In genomic region chr10:21889477-21890275, GRCh38 we compare ENCODE assay signal across 25 cellular contexts.
A peak's percentile ranks its signal among the peaks of the same experiment; 100 is the strongest.
DNase-seq lines count a peak whose midpoint lies in the region; ATAC-seq and TF ChIP-seq lines count a peak whose summit lies in the region.
"Had no signal": no experiment of that assay in that cellular context is flagged by ENCODE, and none has a peak within 500 bp of the region (broad histone marks: within the 10 kb centered on the region; RNA-seq: fewer than 3 reads in every experiment).

No MANE protein-coding gene starts in this region.

- peaks cover 2% of the 10 kb centered on the region for H3K9me3 ChIP-seq in DND-41 (ENCODE audit: insufficient read depth, low read length, severe bottlenecking)
- no peaks in the 10 kb centered on the region; the same call in 1 of the 2 replicates for H3K9me3 ChIP-seq in SK-N-SH
- H3K9me3 ChIP-seq in suprapubic skin: peaks cover 10% of the 10 kb centered on the region
- H3K9me3 ChIP-seq: gastrocnemius medialis, SJSA1, testis had no signal

- H3K9ac ChIP-seq in DND-41 (ENCODE audit: low read depth, low read length): no peak overlapping the region
- no peak overlapping the region for H3K9ac ChIP-seq in SK-N-SH

- CTCF ChIA-PET in SK-N-SH (lab: Yijun Ruan, JAX): interaction anchor here (0.6 kb wide), 1 partner anchor 359 kb away, joined by 3 read pairs; no protein-coding TSS in a partner anchor

- H2AFZ ChIP-seq in DND-41 (ENCODE audit: low read depth, low read length): no peak overlapping the region
- H2AFZ ChIP-seq in SK-N-SH (ENCODE audit: low read depth): no peak overlapping the region

- no peaks in the 10 kb centered on the region for H3F3A ChIP-seq in SK-N-SH (replicated peaks; ENCODE audit: insufficient read depth)

- ATAC-seq in DND-41 (ENCODE audit: insufficient read depth, low read depth): no peak
- ATAC-seq in GM18867 (IDR thresholded peaks at IDR 0.05; ENCODE audit: unreplicated experiment): peak; percentile 33
- peak; percentile 33 for ATAC-seq in HG03354 (IDR thresholded peaks at IDR 0.05; ENCODE audit: poor library complexity, severe bottlenecking, unreplicated experiment)
- ATAC-seq: gastrocnemius medialis, left ventricle myocardium superior had no signal

- H4K20me1 ChIP-seq in DND-41 (ENCODE audit: insufficient read depth, low read length): no peaks in the 10 kb centered on the region
- no peaks in the 10 kb centered on the region for H4K20me1 ChIP-seq in SK-N-SH (ENCODE audit: insufficient read depth)

- H3K36me3 ChIP-seq in DND-41 (ENCODE audit: insufficient read depth, low read length) (no peaks in the 10 kb centered on the region), SK-N-SH (replicated peaks in 1 of 2; ENCODE audit: control insufficient read depth in 1 of 2, insufficient read depth in 2 of 2, low read length in 1 of 2) (peaks cover 0 to 13% of the 10 kb centered on the region in 2 experiments), suprapubic skin (peaks cover 7% of the 10 kb centered on the region)
- H3K36me3 ChIP-seq: gastrocnemius medialis, right atrium auricular region, SJSA1, uterus had no signal

- H3K79me2 ChIP-seq in DND-41 (ENCODE audit: insufficient read depth, low read length) (no peaks in the 10 kb centered on the region), SK-N-SH (ENCODE audit: insufficient read depth) (no peaks in the 10 kb centered on the region)

- TF ChIP-seq POLR2A in suprapubic skin (IDR thresholded peaks at IDR 0.05): no peak

- no peak overlapping the region for H3K27ac ChIP-seq in DND-41 (ENCODE audit: low read length)
- no peak overlapping the region for H3K27ac ChIP-seq in SK-N-SH (ENCODE audit: low read depth in 2 of 2, low read length in 1 of 2)
- H3K27ac ChIP-seq in suprapubic skin: no peak overlapping the region
- H3K27ac ChIP-seq: gastrocnemius medialis, right atrium auricular region, SJSA1, spleen, testis, uterus had no signal

- H3K4me1 ChIP-seq in DND-41 (ENCODE audit: insufficient read depth, low read length) (peaks cover 20% of the 10 kb centered on the region), SK-N-SH (ENCODE audit: control insufficient read depth in 1 of 2, insufficient read depth in 2 of 2, low read depth in 1 of 2, low read length in 1 of 2) (no peaks in the 10 kb centered on the region), suprapubic skin (no peaks in the 10 kb centered on the region)
- H3K4me1 ChIP-seq: gastrocnemius medialis, right atrium auricular region, SJSA1, testis, uterus had no signal

- no peak for TF ChIP-seq RAD21 in SK-N-SH (IDR thresholded peaks at IDR 0.05; ENCODE audit: low read length)

- TF ChIP-seq CTCF in DND-41 (IDR thresholded peaks at IDR 0.05; ENCODE audit: borderline replicate concordance, extremely low read depth, low read length, poor library complexity, severe bottlenecking) (no peak), chondrocyte (IDR thresholded peaks at IDR 0.05) (no peak), SK-N-SH (IDR thresholded peaks at IDR 0.05) (no peak), suprapubic skin (IDR thresholded peaks at IDR 0.05) (no peak)

- peak overlapping the region; percentile 34 for H3K27ac Mint-ChIP-seq in chondrocyte (ENCODE audit: unreplicated experiment)
- H3K27ac Mint-ChIP-seq: activated naive CD4-positive, alpha-beta T cell treated with anti-CD3 and anti-CD28 coated beads for 36 hours; mesothelial cell of epicardium had no signal

- peaks cover 4% of the 10 kb centered on the region for H3K4me1 Mint-ChIP-seq in chondrocyte (ENCODE audit: low read depth)
- H3K4me1 Mint-ChIP-seq: mesothelial cell of epicardium had no signal

- peaks cover 57% of the 10 kb centered on the region for H3K9me3 Mint-ChIP-seq in chondrocyte (ENCODE audit: low read depth)

- WGBS in SK-N-SH (ENCODE audit: low lambda C conversion rate): 96% methylated on average over 2 of the region's 2 CpGs
- 89% methylated on average over 2 of the region's 2 CpGs for WGBS in suprapubic skin

- H3K4me3 ChIP-seq in DND-41 (ENCODE audit: low read depth in 1 of 2, low read length in 2 of 2) (no peak overlapping the region), SK-N-SH (ENCODE audit: low read depth in 2 of 2, low read length in 1 of 2) (no peak overlapping the region), suprapubic skin (no peak overlapping the region)
- H3K4me3 ChIP-seq: gastrocnemius medialis, right atrium auricular region, SJSA1, spleen, testis, uterus had no signal

- H3K4me3 Mint-ChIP-seq in chondrocyte (ENCODE audit: unreplicated experiment): no peak overlapping the region
- H3K4me3 Mint-ChIP-seq: activated naive CD4-positive, alpha-beta T cell treated with anti-CD3 and anti-CD28 coated beads for 36 hours; mesothelial cell of epicardium had no signal

- H3K27me3 ChIP-seq in DND-41 (ENCODE audit: insufficient read depth, low read length, poor library complexity): no peaks in the 10 kb centered on the region
- no peaks in the 10 kb centered on the region for H3K27me3 ChIP-seq in SK-N-SH (ENCODE audit: insufficient read depth)
- H3K27me3 ChIP-seq in suprapubic skin: no peaks in the 10 kb centered on the region
- H3K27me3 ChIP-seq: gastrocnemius medialis, right atrium auricular region, SJSA1, spleen, testis, uterus had no signal

- H3K27me3 Mint-ChIP-seq in chondrocyte (ENCODE audit: low read depth): no peaks in the 10 kb centered on the region
- H3K27me3 Mint-ChIP-seq: naive thymus-derived CD8-positive, alpha-beta T cell had no signal

- no peaks in the 10 kb centered on the region for H3K9me2 ChIP-seq in SK-N-SH

- H3K36me3 Mint-ChIP-seq in chondrocyte (ENCODE audit: low read depth): peaks cover 39% of the 10 kb centered on the region

- H3K4me2 ChIP-seq in DND-41 (ENCODE audit: insufficient read depth, low read length) (peak overlapping the region; percentile 41; the same call in 1 of the 2 replicates), SK-N-SH (no peak overlapping the region)

- DNase-seq in DND-41 (no peak), chondrocyte (ENCODE audit: low spot score) (no peak), NCI-H2081 treated with DMSO at 0.1 percent for 48 hours (lab: John Stamatoyannopoulos, UW) (no peak), SK-N-SH (no peak), H4 (ENCODE audit: low spot score) (no peak), suprapubic skin (ENCODE audit: low spot score in 2 of 2) (no peak)
- DNase-seq: activated T-cell treated with anti-CD3 and anti-CD28 coated beads, Interleukin-2, amount 50 U/mL, for 48 hours; amygdala; cortex of kidney; gastrocnemius medialis; hippocampal formation; left ventricle myocardium superior; NCI-H2171; NCI-H526 treated with DMSO at 0.1 percent for 48 hours; spleen; stimulated activated CD4-positive, alpha-beta T cell treated with anti-CD3 and anti-CD28 coated beads, Interleukin-4, amount 100 ng/mL, for 1 hour; testis; uterus had no signal

- TF ChIP-seq EP300 in SK-N-SH (IDR thresholded peaks at IDR 0.05; ENCODE audit: borderline replicate concordance in 1 of 2, low read depth in 1 of 2, low read length in 1 of 2) (no peak), suprapubic skin (IDR thresholded peaks at IDR 0.05) (no peak)

- POLR2A ChIA-PET in SK-N-SH (lab: Yijun Ruan, JAX): no interaction called here

TF ChIP-seq in SK-N-SH, 30 proteins besides CTCF, POLR2A, EP300 and RAD21:
- TF ChIP-seq REST (IDR thresholded peaks at IDR 0.05; ENCODE audit: low read depth, low read length): no peak
